ENCODE assay signal across 25 cellular contexts in the genomic region with DNA sequence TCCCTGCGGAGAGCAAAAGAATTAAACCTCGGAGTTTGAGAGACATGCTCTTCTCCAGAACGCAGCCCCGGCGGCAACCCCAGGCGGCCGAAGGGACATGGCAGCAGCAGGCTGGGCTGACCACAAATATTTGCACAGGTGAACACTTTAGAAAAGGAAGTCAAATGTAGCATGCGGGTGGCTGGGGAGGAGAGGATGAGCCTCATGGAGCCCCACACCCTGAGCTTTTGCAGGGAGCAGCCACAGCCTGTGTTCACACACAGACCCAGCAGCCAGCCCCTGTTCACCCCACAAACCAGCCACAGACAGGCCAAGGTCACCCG. TPM values are rescaled to one million over a fixed set of nuclear protein-coding genes. Genes with fewer than 3 reads are reported as not detected.
DNase-seq lines count a peak whose midpoint lies in the region; ATAC-seq and TF ChIP-seq lines count a peak whose summit lies in the region.
"Had no signal": no experiment of that assay in that cellular context is flagged by ENCODE, and none has a peak within 500 bp of the region (broad histone marks: within the 10 kb centered on the region; RNA-seq: fewer than 3 reads in every experiment).

No MANE protein-coding gene starts in this region.

- no peak for DNase-seq in Caco-2
- peak; percentile 53 for DNase-seq in NCI-H128 (lab: John Stamatoyannopoulos, UW; ENCODE audit: unreplicated experiment)
- DNase-seq in RWPE1 (ENCODE audit: low spot score), result peak; percentile 35
- no peak for DNase-seq in mesenchymal stem cell
- DNase-seq in SK-N-DZ (ENCODE audit: low spot score), result no peak
- DNase-seq in globus pallidus (ENCODE audit: low spot score), result no peak
- no peak for DNase-seq in AML-193 (lab: John Stamatoyannopoulos, UW)
- no peak for DNase-seq in omental fat pad (ENCODE audit: low spot score)
- DNase-seq: activated CD4-positive, alpha-beta T cell treated with anti-CD3 and anti-CD28 coated beads for 48 hours; activated CD8-positive, alpha-beta memory T cell treated with anti-CD3 and anti-CD28 coated beads, Interleukin-2, amount 10 ng/mL, durations not matched to agents 7 days and 5 days; activated naive CD4-positive, alpha-beta T cell treated with anti-CD3 and anti-CD28 coated beads, Interleukin-2, amount 10 ng/mL, durations not matched to agents 7 days and 5 days; aorta; central memory CD4-positive, alpha-beta T cell; DND-41; GOT3; head of caudate nucleus; NCI-H2107; SIG-M5 had no signal

- H3K4me3 Mint-ChIP-seq in Caco-2 (ENCODE audit: unreplicated experiment), result peak overlapping the region; percentile 22
- H3K4me3 Mint-ChIP-seq: activated CD8-positive, alpha-beta memory T cell treated with anti-CD3 and anti-CD28 coated beads, Interleukin-2, amount 10 ng/mL, durations not matched to agents 7 days and 5 days; activated naive CD4-positive, alpha-beta T cell treated with anti-CD3 and anti-CD28 coated beads, Interleukin-2, amount 10 ng/mL, durations not matched to agents 7 days and 5 days; stimulated activated memory B cell treated with anti-CD40 and anti-IgM and Interleukin-4, amounts not matched to agents 10 μg/mL and 1 μg/mL and 100 μg/mL, for 72 hours; T-helper 1 cell treated with Interleukin-12 subunit alpha and Interleukin-12 subunit beta and Interleukin-4 antibody, amounts not matched to agents 30 μg/mL and 1 μg/mL, for 36 hours had no signal

- H4K8ac ChIP-seq in mesenchymal stem cell (ENCODE audit: low read length), result no peak overlapping the region

- H3K36me3 ChIP-seq in Caco-2 (ENCODE audit: control insufficient read depth, insufficient read depth, low read length) (no peaks in the 10 kb centered on the region), mesenchymal stem cell (ENCODE audit: control insufficient read depth in 1 of 2, insufficient read depth in 2 of 2, low read depth in 1 of 2, low read length in 2 of 2) (no peaks in the 10 kb centered on the region)

- POLR2A ChIA-PET in Caco-2 (lab: Charles Lee) (no interaction called here), RWPE1 (lab: Yijun Ruan, JAX; ENCODE audit: low non-redundant PET) (interaction anchor here (0.6 to 0.9 kb wide), 2 partner anchors 35 to 43 kb away, joined by 3 to 4 read pairs; a partner anchor contains a TSS)

- no peak overlapping the region for H3K9ac ChIP-seq in mesenchymal stem cell (ENCODE audit: low read length)
- H3K9ac ChIP-seq: KMS-11 had no signal

- intact Hi-C loops in Caco-2 (cut with micrococcal nuclease; ENCODE audit: unreplicated experiment), result no loop called here

- no peak overlapping the region; the same call in 1 of the 2 replicates for H3K27ac ChIP-seq in RWPE1
- no peak overlapping the region for H3K27ac ChIP-seq in mesenchymal stem cell (ENCODE audit: low read length, poor library complexity, severe bottlenecking)
- H3K27ac ChIP-seq: KMS-11, skin epidermis had no signal

- H2BK5ac ChIP-seq in mesenchymal stem cell (ENCODE audit: low read depth, low read length, poor library complexity, severe bottlenecking), result no peak overlapping the region

- no peak overlapping the region for H2BK15ac ChIP-seq in mesenchymal stem cell (ENCODE audit: low read depth, poor library complexity, severe bottlenecking)

- no TSS peak for BruUV-seq in Caco-2 (replicated peaks; lab: Mats Ljungman, UMichigan)

- H3K4me1 Mint-ChIP-seq in Caco-2 (ENCODE audit: low read depth, unreplicated experiment), result no peaks in the 10 kb centered on the region
- H3K4me1 Mint-ChIP-seq: activated CD8-positive, alpha-beta memory T cell treated with anti-CD3 and anti-CD28 coated beads, Interleukin-2, amount 10 ng/mL, durations not matched to agents 7 days and 5 days; activated naive CD4-positive, alpha-beta T cell treated with anti-CD3 and anti-CD28 coated beads, Interleukin-2, amount 10 ng/mL, durations not matched to agents 7 days and 5 days; stimulated activated memory B cell treated with anti-CD40 and anti-IgM and Interleukin-4, amounts not matched to agents 10 μg/mL and 1 μg/mL and 100 μg/mL, for 72 hours had no signal

- no peak overlapping the region for H3K4me2 ChIP-seq in mesenchymal stem cell (ENCODE audit: low read length, poor library complexity, severe bottlenecking)
- H3K4me2 ChIP-seq: KMS-11 had no signal

- no peak overlapping the region for H3K27ac Mint-ChIP-seq in Caco-2 (ENCODE audit: unreplicated experiment)
- H3K27ac Mint-ChIP-seq: activated CD8-positive, alpha-beta memory T cell treated with anti-CD3 and anti-CD28 coated beads, Interleukin-2, amount 10 ng/mL, durations not matched to agents 7 days and 5 days; activated naive CD4-positive, alpha-beta T cell treated with anti-CD3 and anti-CD28 coated beads, Interleukin-2, amount 10 ng/mL, durations not matched to agents 7 days and 5 days; stimulated activated memory B cell treated with anti-CD40 and anti-IgM and Interleukin-4, amounts not matched to agents 10 μg/mL and 1 μg/mL and 100 μg/mL, for 72 hours; T-helper 1 cell treated with Interleukin-12 subunit alpha and Interleukin-12 subunit beta and Interleukin-4 antibody, amounts not matched to agents 30 μg/mL and 1 μg/mL, for 36 hours had no signal

- H3K27me3 ChIP-seq in Caco-2 (replicated peaks; ENCODE audit: control insufficient read depth, insufficient read depth, low read length) (no peaks in the 10 kb centered on the region), mesenchymal stem cell (ENCODE audit: control insufficient read depth in 1 of 2, insufficient read depth in 1 of 2, low read length in 2 of 2) (peaks cover 34 to 62% of the 10 kb centered on the region in 2 experiments)

- H3K27me3 Mint-ChIP-seq in Caco-2 (ENCODE audit: insufficient read depth, unreplicated experiment), result no peaks in the 10 kb centered on the region

- H3K18ac ChIP-seq in mesenchymal stem cell (ENCODE audit: low read depth in 1 of 2, low read length in 2 of 2), result no peak overlapping the region

- no peak overlapping the region for H3K23ac ChIP-seq in mesenchymal stem cell (ENCODE audit: low read length in 2 of 2)

- peak overlapping the region; percentile 11 for H4K91ac ChIP-seq in mesenchymal stem cell (ENCODE audit: low read length)

- no peak for TF ChIP-seq CTCF in Caco-2 (IDR thresholded peaks at IDR 0.05; ENCODE audit: insufficient read depth in 1 of 2, low read depth in 1 of 2, low read length in 1 of 2, severe bottlenecking in 1 of 2, unreplicated experiment in 1 of 2)
- no peak for TF ChIP-seq CTCF in RWPE1 (conservative IDR thresholded peaks at IDR 0.05; ENCODE audit: low read depth)
- TF ChIP-seq CTCF in omental fat pad (IDR thresholded peaks at IDR 0.05), result no peak

- H3K4me3 ChIP-seq in Caco-2 (ENCODE audit: low read depth, low read length) (no peak overlapping the region), mesenchymal stem cell (ENCODE audit: insufficient read depth in 1 of 2, low read depth in 1 of 2, low read length in 2 of 2) (no peak overlapping the region)
- H3K4me3 ChIP-seq: skin epidermis had no signal

- no peak overlapping the region for H2AK5ac ChIP-seq in mesenchymal stem cell (ENCODE audit: low read length, severe bottlenecking)

- WGBS in mesenchymal stem cell, result 89% methylated on average over 8 of the region's 9 CpGs

- no peaks in the 10 kb centered on the region for H3K9me3 ChIP-seq in Caco-2
- H3K9me3 ChIP-seq in mesenchymal stem cell (ENCODE audit: control insufficient read depth, low read length), result no peaks in the 10 kb centered on the region

- no peak overlapping the region for H3K14ac ChIP-seq in mesenchymal stem cell (ENCODE audit: low read length in 2 of 2)

- H3K4me1 ChIP-seq in Caco-2, result no peaks in the 10 kb centered on the region
- peaks cover 3% of the 10 kb centered on the region for H3K4me1 ChIP-seq in mesenchymal stem cell (ENCODE audit: control insufficient read depth, insufficient read depth, low read depth, low read length)

- no peak overlapping the region for H2AFZ ChIP-seq in mesenchymal stem cell (ENCODE audit: low read depth, low read length)

- no peak for ATAC-seq in omental fat pad (ENCODE audit: low FRiP score)
- ATAC-seq: activated CD8-positive, alpha-beta memory T cell treated with anti-CD3 and anti-CD28 coated beads, Interleukin-2, amount 10 ng/mL, durations not matched to agents 7 days and 5 days; stimulated activated memory B cell treated with anti-CD40 and anti-IgM and Interleukin-4, amounts not matched to agents 10 μg/mL and 1 μg/mL and 100 μg/mL, for 72 hours had no signal

- no peaks in the 10 kb centered on the region for H3K79me1 ChIP-seq in mesenchymal stem cell (replicated peaks; ENCODE audit: low read length, poor library complexity, severe bottlenecking)

- peaks cover 6% of the 10 kb centered on the region for H3K36me3 Mint-ChIP-seq in Caco-2 (ENCODE audit: insufficient read depth, unreplicated experiment)
- H3K36me3 Mint-ChIP-seq: activated CD8-positive, alpha-beta memory T cell treated with anti-CD3 and anti-CD28 coated beads, Interleukin-2, amount 10 ng/mL, durations not matched to agents 7 days and 5 days; activated naive CD4-positive, alpha-beta T cell treated with anti-CD3 and anti-CD28 coated beads, Interleukin-2, amount 10 ng/mL, durations not matched to agents 7 days and 5 days; stimulated activated memory B cell treated with anti-CD40 and anti-IgM and Interleukin-4, amounts not matched to agents 10 μg/mL and 1 μg/mL and 100 μg/mL, for 72 hours had no signal

- CTCF ChIA-PET in Caco-2 (lab: Charles Lee) (no interaction called here), RWPE1 (lab: Yijun Ruan, JAX) (interaction anchor here (1.0 kb wide), 2 partner anchors 29 to 31 kb away, joined by 3 to 4 read pairs; no protein-coding TSS in a partner anchor)

- no peaks in the 10 kb centered on the region for H3K9me3 Mint-ChIP-seq in Caco-2 (ENCODE audit: unreplicated experiment)
- H3K9me3 Mint-ChIP-seq: activated naive CD4-positive, alpha-beta T cell treated with anti-CD3 and anti-CD28 coated beads, Interleukin-2, amount 10 ng/mL, durations not matched to agents 7 days and 5 days; stimulated activated memory B cell treated with anti-CD40 and anti-IgM and Interleukin-4, amounts not matched to agents 10 μg/mL and 1 μg/mL and 100 μg/mL, for 72 hours; T-helper 1 cell treated with Interleukin-12 subunit alpha and Interleukin-12 subunit beta and Interleukin-4 antibody, amounts not matched to agents 30 μg/mL and 1 μg/mL, for 36 hours had no signal

- H2BK12ac ChIP-seq in mesenchymal stem cell (ENCODE audit: low read length in 2 of 2), result no peak overlapping the region

- no peak overlapping the region for H2BK120ac ChIP-seq in mesenchymal stem cell (ENCODE audit: low read depth, low read length)

- no peak overlapping the region for H3K4ac ChIP-seq in mesenchymal stem cell (ENCODE audit: low read depth in 1 of 2, low read length in 2 of 2)

RNA-seq across cellular contexts. Expression of a gene that starts 17.8 kb away (rescaled TPM):
- not detected in 2 replicates for total RNA-seq in Caco-2 (2022)
- not detected for polyA plus RNA-seq in mesenchymal stem cell (2013, experiment 1 of 2)
- polyA plus RNA-seq in mesenchymal stem cell (2013, experiment 2 of 2), result not detected
- not detected in 2 replicates for polyA plus RNA-seq in SK-N-DZ (2014; cell fraction: cytosol; rRNA removed)
- not detected in 2 replicates for polyA plus RNA-seq in SK-N-DZ (2014; cell fraction: nucleus; rRNA removed)
- total RNA-seq in omental fat pad, result not detected
- total RNA-seq: activated CD8-positive, alpha-beta memory T cell treated with anti-CD3 and anti-CD28 coated beads, Interleukin-2, amount 10 ng/mL, durations not matched to agents 7 days and 5 days; aorta; dermis microvascular lymphatic vessel endothelial cell; endothelial cell of umbilical vein; temporal lobe had no signal
- polyA plus RNA-seq: endothelial cell of umbilical vein had no signal

RNA-seq across cellular contexts. Expression of a gene that starts 28.4 kb away (rescaled TPM):
- total RNA-seq in Caco-2 (2022) (not detected in 2 replicates), omental fat pad (1 to 10 TPM in 1 of 4 donors, not detected in 3; 1.7 TPM)
- not detected for polyA plus RNA-seq in mesenchymal stem cell (2013, experiment 1 of 2)
- polyA plus RNA-seq in mesenchymal stem cell (2013, experiment 2 of 2), result not detected
- 0.07 and 0.19 TPM in 2 replicates for polyA plus RNA-seq in SK-N-DZ (2014; cell fraction: cytosol; rRNA removed)
- 0.10 and 0.43 TPM in 2 replicates for polyA plus RNA-seq in SK-N-DZ (2014; cell fraction: nucleus; rRNA removed)
- total RNA-seq: activated CD8-positive, alpha-beta memory T cell treated with anti-CD3 and anti-CD28 coated beads, Interleukin-2, amount 10 ng/mL, durations not matched to agents 7 days and 5 days; aorta; dermis microvascular lymphatic vessel endothelial cell; endothelial cell of umbilical vein had no signal
- polyA plus RNA-seq: aorta had no signal

RNA-seq across cellular contexts. Expression of a gene that starts 42.6 kb away (rescaled TPM):
- 27.6 and 30.5 TPM in 2 replicates for total RNA-seq in Caco-2 (2022)
- polyA plus RNA-seq in mesenchymal stem cell (2013, experiment 1 of 2), result 21.0 TPM
- 19.0 TPM for polyA plus RNA-seq in mesenchymal stem cell (2013, experiment 2 of 2)
- 7.4 and 16.8 TPM in 2 replicates for polyA plus RNA-seq in SK-N-DZ (2014; cell fraction: cytosol; rRNA removed)
- 4.1 and 9.1 TPM in 2 replicates for polyA plus RNA-seq in SK-N-DZ (2014; cell fraction: nucleus; rRNA removed)
- 10 to 100 TPM in 3 of 4 donors, 1 to 10 TPM in 1; 9.6 to 64.0 (median 17.1) TPM for total RNA-seq in omental fat pad

RNA-seq across cellular contexts. Expression of a gene that starts 54.1 kb away (rescaled TPM):
- not detected in 2 replicates for total RNA-seq in Caco-2 (2022)
- polyA plus RNA-seq in mesenchymal stem cell (2013, experiment 1 of 2), result not detected
- not detected for polyA plus RNA-seq in mesenchymal stem cell (2013, experiment 2 of 2)
- polyA plus RNA-seq in SK-N-DZ (2014; cell fraction: cytosol; rRNA removed), result not detected in 2 replicates
- not detected in 2 replicates for polyA plus RNA-seq in SK-N-DZ (2014; cell fraction: nucleus; rRNA removed)
- total RNA-seq in omental fat pad, result not detected
- total RNA-seq: aorta, dermis microvascular lymphatic vessel endothelial cell, endothelial cell of umbilical vein, temporal lobe had no signal
- polyA plus RNA-seq: aorta, endothelial cell of umbilical vein had no signal

RNA-seq across cellular contexts. Expression of a gene that starts 58.9 kb away (rescaled TPM):
- total RNA-seq in Caco-2 (2022), result 128 and 132 TPM in 2 replicates
- 173 TPM for polyA plus RNA-seq in mesenchymal stem cell (2013, experiment 1 of 2)
- polyA plus RNA-seq in mesenchymal stem cell (2013, experiment 2 of 2), result 165 TPM
- polyA plus RNA-seq in SK-N-DZ (2014; cell fraction: cytosol; rRNA removed), result 159 and 196 TPM in 2 replicates
- polyA plus RNA-seq in SK-N-DZ (2014; cell fraction: nucleus; rRNA removed), result 94.8 and 169 TPM in 2 replicates
- total RNA-seq in omental fat pad, result 100 to 1,000 TPM; 144 to 240 (median 183) TPM

Comparison
In these comparisons a context has a peak if more than half of its experiments do, and no peak if none do; other contexts are left out.
1. DNase-seq: peak in NCI-H128 (single experiment) and RWPE1 (single experiment); none in Caco-2 (0 of 2), mesenchymal stem cell (single experiment), SK-N-DZ (single experiment), globus pallidus (single experiment), AML-193 (0 of 2) and omental fat pad (single experiment).